Comparison of ENCODE assay signal across 8 cellular contexts in genomic region chr22:41688365-41689211, GRCh38. TPM values are rescaled to one million over a fixed set of nuclear protein-coding genes. Genes with fewer than 3 reads are reported as not detected.
A peak's percentile ranks its signal among the peaks of the same experiment; 100 is the strongest.
DNase-seq lines count a peak whose midpoint lies in the region; ATAC-seq and TF ChIP-seq lines count a peak whose summit lies in the region.

Gene SNU13 (minus strand): TSS chr22:41688867. CDS start chr22:41688796, 71 bp downstream.

- POLR2A ChIA-PET in SK-N-SH (lab: Yijun Ruan, JAX): interaction anchor here (0.6 to 0.7 kb wide), 2 partner anchors 53 to 258 kb away, joined by 3 read pairs; partner anchors contain the start of gene CENPM

- CTCF ChIA-PET in SK-N-SH (lab: Yijun Ruan, JAX): interaction anchor here (0.7 to 1.5 kb wide), 5 partner anchors 8 to 264 kb away, joined by 3 to 12 read pairs (median 5); partner anchors contain the start of genes SMIM45 and SREBF2
- CTCF ChIA-PET in activated naive CD4-positive, alpha-beta T cell treated with anti-CD3 and anti-CD28 coated beads, Interleukin-2, amount 10 ng/mL, durations not matched to agents 7 days and 5 days (lab: Charles Lee): interaction anchor here (0.6 to 4.0 kb wide), 4 partner anchors 9 to 252 kb away, joined by 3 to 25 read pairs (median 6); partner anchors contain the start of gene MEI1

- 0% methylated on average over 16 of the region's 62 CpGs for WGBS in SK-N-SH (ENCODE audit: low lambda C conversion rate)
- WGBS in gastroesophageal sphincter (ENCODE audit: low coverage in 1 of 2), 2 donors: 0% methylated on average over 6 to 13 of the region's 62 CpGs

- ATAC-seq in gastroesophageal sphincter: peak; percentile 98

- H3K4me1 ChIP-seq in SK-N-SH (ENCODE audit: control insufficient read depth in 1 of 2, insufficient read depth in 2 of 2, low read depth in 1 of 2, low read length in 1 of 2) (no peaks in the 10 kb centered on the region), gastroesophageal sphincter (peaks cover 0 to 35% (median 16%) of the 10 kb centered on the region in 3 donors)

- peaks cover 12% of the 10 kb centered on the region for H3K36me3 Mint-ChIP-seq in activated naive CD4-positive, alpha-beta T cell treated with anti-CD3 and anti-CD28 coated beads, Interleukin-2, amount 10 ng/mL, durations not matched to agents 7 days and 5 days

- H3K4me3 Mint-ChIP-seq in activated naive CD4-positive, alpha-beta T cell treated with anti-CD3 and anti-CD28 coated beads, Interleukin-2, amount 10 ng/mL, durations not matched to agents 7 days and 5 days: peak within 1 kb of the TSS; percentile 96

- DNase-seq in GM06990 (ENCODE audit: extremely low read depth, insufficient read length) (peak; percentile 93), HFF-Myc (ENCODE audit: extremely low read depth, low read depth) (no peak), NB4 (ENCODE audit: low read depth) (peak; percentile 95), SK-N-SH (peak; percentile 84), non-pigmented ciliary epithelial cell (ENCODE audit: low read depth) (peak; percentile 43), substantia nigra (lab: John Stamatoyannopoulos, UW) (peak; percentile 42 to 93 (median 78))
- DNase-seq in activated naive CD4-positive, alpha-beta T cell treated with anti-CD3 and anti-CD28 coated beads, Interleukin-2, amount 10 ng/mL, durations not matched to agents 7 days and 5 days: peak; percentile 96

- no peak for TF ChIP-seq RAD21 in SK-N-SH (IDR thresholded peaks at IDR 0.05; ENCODE audit: low read length)

- H3K36me3 ChIP-seq in GM06990 (ENCODE audit: control insufficient read depth, insufficient read depth, low read length) (peaks cover 3% of the 10 kb centered on the region; the same call in 1 of the 2 replicates), SK-N-SH (replicated peaks in 1 of 2; ENCODE audit: control insufficient read depth in 1 of 2, insufficient read depth in 2 of 2, low read length in 1 of 2) (peaks cover 0 to 2% of the 10 kb centered on the region in 2 experiments), gastroesophageal sphincter (peaks cover 0 to 7% of the 10 kb centered on the region in 2 donors)

- H3K9ac ChIP-seq in SK-N-SH: peak within 1 kb of the TSS; percentile 80

- no peaks in the 10 kb centered on the region for H3K9me2 ChIP-seq in SK-N-SH

- H3K9me3 Mint-ChIP-seq in activated naive CD4-positive, alpha-beta T cell treated with anti-CD3 and anti-CD28 coated beads, Interleukin-2, amount 10 ng/mL, durations not matched to agents 7 days and 5 days: no peaks in the 10 kb centered on the region

- no peak for TF ChIP-seq CTCF in GM06990 (IDR thresholded peaks at IDR 0.05; ENCODE audit: insufficient read depth, low read length, poor library complexity, severe bottlenecking)
- no peak for TF ChIP-seq CTCF in HFF-Myc (IDR thresholded peaks at IDR 0.05; ENCODE audit: low read depth, low read length, missing control alignments)
- TF ChIP-seq CTCF in NB4 (IDR thresholded peaks at IDR 0.05; ENCODE audit: low read depth, low read length): no peak
- TF ChIP-seq CTCF in SK-N-SH (IDR thresholded peaks at IDR 0.05): no peak
- peak in 2 of 4 experiments; percentile 19 to 37 for TF ChIP-seq CTCF in gastroesophageal sphincter (IDR thresholded peaks at IDR 0.05)

- peaks cover 50% of the 10 kb centered on the region for H3K79me2 ChIP-seq in SK-N-SH (ENCODE audit: insufficient read depth)

- no peaks in the 10 kb centered on the region for H3K9me3 ChIP-seq in SK-N-SH
- no peaks in the 10 kb centered on the region for H3K9me3 ChIP-seq in gastroesophageal sphincter

- no peaks in the 10 kb centered on the region for H3K27me3 ChIP-seq in GM06990 (replicated peaks; ENCODE audit: control insufficient read depth, insufficient read depth, low read length)
- H3K27me3 ChIP-seq in SK-N-SH (ENCODE audit: insufficient read depth): no peaks in the 10 kb centered on the region
- no peaks in the 10 kb centered on the region for H3K27me3 ChIP-seq in gastroesophageal sphincter

- peak within 1 kb of the TSS; percentile 91 for H2AFZ ChIP-seq in SK-N-SH (ENCODE audit: low read depth)

- H4K20me1 ChIP-seq in SK-N-SH (ENCODE audit: insufficient read depth): no peaks in the 10 kb centered on the region

- H3K27ac ChIP-seq in SK-N-SH (ENCODE audit: low read depth in 2 of 2, low read length in 1 of 2) (peak within 1 kb of the TSS; percentile 50 to 85; a peak in 3 of 4 replicates), gastroesophageal sphincter (peak within 1 kb of the TSS; percentile 90 to 99 (median 97)), substantia nigra (ENCODE audit: low read depth, low read length, poor library complexity, severe bottlenecking) (peak within 1 kb of the TSS; percentile 83)

- peaks cover 3% of the 10 kb centered on the region for H3F3A ChIP-seq in SK-N-SH (replicated peaks; ENCODE audit: insufficient read depth)

- no peak for TF ChIP-seq EP300 in SK-N-SH (IDR thresholded peaks at IDR 0.05; ENCODE audit: borderline replicate concordance in 1 of 2, low read depth in 1 of 2, low read length in 1 of 2)
- no peak for TF ChIP-seq EP300 in gastroesophageal sphincter (IDR thresholded peaks at IDR 0.05)

- H3K4me2 ChIP-seq in SK-N-SH: peak within 1 kb of the TSS; percentile 78

- peak within 1 kb of the TSS; percentile 88 for H3K4me3 ChIP-seq in GM06990 (replicated peaks; ENCODE audit: low read depth, low read length)
- H3K4me3 ChIP-seq in HFF-Myc (replicated peaks; ENCODE audit: low read depth, low read length): peak within 1 kb of the TSS; percentile 97
- peak within 1 kb of the TSS; percentile 100 for H3K4me3 ChIP-seq in NB4 (ENCODE audit: low read depth, low read length)
- H3K4me3 ChIP-seq in SK-N-SH (ENCODE audit: low read depth in 2 of 2, low read length in 1 of 2): peak within 1 kb of the TSS; percentile 67 to 69
- H3K4me3 ChIP-seq in gastroesophageal sphincter: peak within 1 kb of the TSS; percentile 77 to 87

- TF ChIP-seq POLR2A in NB4 (IDR thresholded peaks at IDR 0.05; ENCODE audit: extremely low read depth, insufficient read length) (peak; percentile 70), gastroesophageal sphincter (IDR thresholded peaks at IDR 0.05) (peak; percentile 75 to 78)

- H3K4me1 Mint-ChIP-seq in activated naive CD4-positive, alpha-beta T cell treated with anti-CD3 and anti-CD28 coated beads, Interleukin-2, amount 10 ng/mL, durations not matched to agents 7 days and 5 days: peaks cover 39% of the 10 kb centered on the region

- H3K27ac Mint-ChIP-seq in activated naive CD4-positive, alpha-beta T cell treated with anti-CD3 and anti-CD28 coated beads, Interleukin-2, amount 10 ng/mL, durations not matched to agents 7 days and 5 days: peak within 1 kb of the TSS; percentile 99

- no peaks in the 10 kb centered on the region for H3K27me3 Mint-ChIP-seq in activated naive CD4-positive, alpha-beta T cell treated with anti-CD3 and anti-CD28 coated beads, Interleukin-2, amount 10 ng/mL, durations not matched to agents 7 days and 5 days

TF ChIP-seq in SK-N-SH, 30 proteins besides CTCF, POLR2A, EP300 and RAD21:
- TF ChIP-seq TAF1 (IDR thresholded peaks at IDR 0.05; ENCODE audit: borderline replicate concordance, low read depth, low read length): peak; percentile 43; the same call in 1 of the 2 replicates
- TF ChIP-seq CHD2 (IDR thresholded peaks at IDR 0.05; ENCODE audit: low read length, partially characterized antibody): peak; percentile 50
- no peak for TF ChIP-seq NFIC (IDR thresholded peaks at IDR 0.05; ENCODE audit: borderline replicate concordance)
- no peak for TF ChIP-seq PBX3 (IDR thresholded peaks at IDR 0.05)
- no peak for TF ChIP-seq FOXJ3 (CRISPR knock-in tag; IDR thresholded peaks at IDR 0.05)
- peak; percentile 88 for TF ChIP-seq GABPA (IDR thresholded peaks at IDR 0.05; ENCODE audit: low read depth)
- TF ChIP-seq SIN3A (IDR thresholded peaks at IDR 0.05; ENCODE audit: borderline replicate concordance, low read depth, low read length): peak; percentile 79; the same call in 1 of the 2 replicates
- no peak for TF ChIP-seq FOSL2 (IDR thresholded peaks at IDR 0.05; ENCODE audit: borderline replicate concordance, low read depth)
- peak; percentile 41; the same call in 1 of the 2 replicates for TF ChIP-seq ELF1 (IDR thresholded peaks at IDR 0.05)
- TF ChIP-seq MAX (IDR thresholded peaks at IDR 0.05; ENCODE audit: low read depth): peak; percentile 85
- peak; percentile 87 for TF ChIP-seq MXI1 (IDR thresholded peaks at IDR 0.05; ENCODE audit: low read depth, low read length)
- TF ChIP-seq TCF12 (IDR thresholded peaks at IDR 0.05): no peak
- no peak for TF ChIP-seq RXRA (IDR thresholded peaks at IDR 0.05; ENCODE audit: borderline replicate concordance, low read depth)

RNA-seq across cellular contexts. Expression of gene SNU13, which starts in this region (rescaled TPM):
- 273 and 282 TPM in 2 replicates for polyA plus RNA-seq in SK-N-SH (2012; rRNA removed)
- polyA plus RNA-seq in SK-N-SH (2012; cell fraction: cytosol; rRNA removed): 227 and 250 TPM in 2 replicates
- 109 and 112 TPM in 2 replicates for polyA plus RNA-seq in SK-N-SH (2012; cell fraction: nucleus; rRNA removed)
- 100 to 1,000 TPM in 3 of 4 donors, 10 to 100 TPM in 1; 78.6 to 131 (median 111) TPM for total RNA-seq in gastroesophageal sphincter
